In genomic region chr21:42703936-42704335, GRCh38 we compare ENCODE assay signal across 28 cellular contexts. TPM values are rescaled to one million over a fixed set of nuclear protein-coding genes. Genes with fewer than 3 reads are reported as not detected.
A peak's percentile ranks its signal among the peaks of the same experiment; 100 is the strongest.
DNase-seq lines count a peak whose midpoint lies in the region; ATAC-seq and TF ChIP-seq lines count a peak whose summit lies in the region.
"Had no signal": no experiment of that assay in that cellular context is flagged by ENCODE, and none has a peak within 500 bp of the region (broad histone marks: within the 10 kb centered on the region; RNA-seq: fewer than 3 reads in every experiment).

No MANE protein-coding gene starts in this region.

- H4K8ac ChIP-seq in neuronal stem cell (ENCODE audit: low read depth, low read length), result no peak overlapping the region

- 93 to 97% methylated on average over 11 to 18 of the region's 18 CpGs for WGBS in endodermal cell (ENCODE audit: insufficient coverage in 1 of 2, insufficient read length in 1 of 2), 2 experiments
- no CpG with 5 or more reads among the region's 18 CpGs for WGBS in neuronal stem cell (ENCODE audit: extremely low coverage in 2 of 2, insufficient read length in 2 of 2, insufficient replicate concordance in 1 of 2), 2 donors
- 95% methylated on average over 7 of the region's 18 CpGs for WGBS in mammary epithelial cell (ENCODE audit: low coverage, missing lambda C conversion rate)

- H3K23ac ChIP-seq in neuronal stem cell (ENCODE audit: low read depth, low read length, poor library complexity), result peak overlapping the region; percentile 73

- ATAC-seq in HG02885 (IDR thresholded peaks at IDR 0.05; ENCODE audit: poor library complexity, unreplicated experiment), result no peak
- no peak for ATAC-seq in activated T-cell treated with anti-CD3 and anti-CD28 coated beads, Interleukin-2, amount 50 U/mL, for 4 hours
- ATAC-seq: GM12878, SK-N-SH treated with all-trans-retinoic acid at 6 μM for 48 hours had no signal

- H2BK5ac ChIP-seq in neuronal stem cell (ENCODE audit: low read length), result no peak overlapping the region

- no peaks in the 10 kb centered on the region for H3K36me3 ChIP-seq in BLaER1
- peaks cover 44% of the 10 kb centered on the region for H3K36me3 ChIP-seq in HUES6 (ENCODE audit: control insufficient read depth, insufficient read depth, low read length)
- H3K36me3 ChIP-seq in endodermal cell (ENCODE audit: control insufficient read depth, insufficient read depth, low read length), result peaks cover 36% of the 10 kb centered on the region
- peaks cover 4 to 15% of the 10 kb centered on the region in 2 donors for H3K36me3 ChIP-seq in neuronal stem cell (replicated peaks in 1 of 2; ENCODE audit: control insufficient read depth in 2 of 2, insufficient read depth in 2 of 2, low read length in 2 of 2)
- no peaks in the 10 kb centered on the region for H3K36me3 ChIP-seq in mammary epithelial cell (ENCODE audit: insufficient read depth, low read length)
- H3K36me3 ChIP-seq: MG63 had no signal

- H3K4me3 Mint-ChIP-seq in endodermal cell, result no peak overlapping the region
- H3K4me3 Mint-ChIP-seq in activated T-cell treated with anti-CD3 and anti-CD28 coated beads, Interleukin-2, amount 50 U/mL, for 4 hours, result no peak overlapping the region
- H3K4me3 Mint-ChIP-seq: B cell; CD4-positive, alpha-beta T cell; HFFc6; IgD-negative memory B cell had no signal

- H3K4me2 ChIP-seq in BLaER1 (peak overlapping the region; percentile 80), neuronal stem cell (ENCODE audit: insufficient read depth, low read length, poor library complexity, severe bottlenecking) (no peak overlapping the region), mammary epithelial cell (ENCODE audit: insufficient read depth, low read depth, low read length) (no peak overlapping the region)

- H3K79me1 ChIP-seq in neuronal stem cell (ENCODE audit: low read depth, low read length), result no peaks in the 10 kb centered on the region

- TF ChIP-seq CTCF in endodermal cell (conservative IDR thresholded peaks at IDR 0.05) (no peak), mammary epithelial cell (conservative IDR thresholded peaks at IDR 0.05 in 1 of 2, IDR thresholded peaks at IDR 0.05 in 1 of 2; ENCODE audit: extremely low read depth in 1 of 2, insufficient read depth in 1 of 2, low read depth in 1 of 2, low read length in 2 of 2) (no peak)

- intact Hi-C loops in mammary epithelial cell (cut with micrococcal nuclease), result no loop called here

- H3K4ac ChIP-seq in neuronal stem cell (ENCODE audit: low read length), result no peak overlapping the region

- BruUV-seq in mammary epithelial cell (replicated peaks; lab: Mats Ljungman, UMichigan), result no TSS peak

- H3K14ac ChIP-seq in neuronal stem cell (ENCODE audit: low read length), result no peak overlapping the region

- H3K79me2 ChIP-seq in mammary epithelial cell (ENCODE audit: insufficient read depth, low read length), result no peaks in the 10 kb centered on the region

- H3K36me3 Mint-ChIP-seq in endodermal cell (ENCODE audit: low read depth), result peaks cover 65% of the 10 kb centered on the region
- peaks cover 5% of the 10 kb centered on the region for H3K36me3 Mint-ChIP-seq in activated T-cell treated with anti-CD3 and anti-CD28 coated beads, Interleukin-2, amount 50 U/mL, for 4 hours (ENCODE audit: insufficient read depth)

- H3K27ac ChIP-seq in BLaER1, result no peak overlapping the region
- H3K27ac ChIP-seq in HUES6 (ENCODE audit: low read depth, low read length), result 0 out of 2 replicates have a peak overlapping the region, but pooled peaks have one; percentile 15
- no peak overlapping the region for H3K27ac ChIP-seq in endodermal cell (ENCODE audit: low read depth, low read length)
- H3K27ac ChIP-seq in neuronal stem cell (replicated peaks; ENCODE audit: low read length), result no peak overlapping the region
- H3K27ac ChIP-seq in mammary epithelial cell (ENCODE audit: insufficient read depth, low read depth, low read length), result no peak overlapping the region
- H3K27ac ChIP-seq: HL-60 had no signal

- H3K4me3 ChIP-seq in BLaER1 (no peak overlapping the region), HUES6 (ENCODE audit: low read depth, low read length) (no peak overlapping the region), endodermal cell (ENCODE audit: low read length) (no peak overlapping the region), neuronal stem cell (ENCODE audit: low read length in 2 of 2) (no peak overlapping the region), mammary epithelial cell (replicated peaks in 1 of 3; ENCODE audit: insufficient read depth in 1 of 3, low read depth in 2 of 3, low read length in 3 of 3) (no peak overlapping the region)
- H3K4me3 ChIP-seq: GM12878, MG63 had no signal

- H3K27ac Mint-ChIP-seq in endodermal cell, result no peak overlapping the region
- H3K27ac Mint-ChIP-seq: B cell; CD4-positive, alpha-beta T cell; HFFc6; IgD-negative memory B cell had no signal

- H2AFZ ChIP-seq in neuronal stem cell (ENCODE audit: low read length), result no peak overlapping the region
- H2AFZ ChIP-seq in mammary epithelial cell (ENCODE audit: low read depth, low read length), result no peak overlapping the region

- H3K9ac ChIP-seq in BLaER1 (no peak overlapping the region), HUES6 (ENCODE audit: low read length) (no peak overlapping the region), endodermal cell (ENCODE audit: extremely low read depth, low read length, poor library complexity, severe bottlenecking) (no peak overlapping the region), neuronal stem cell (ENCODE audit: low read depth, low read length, poor library complexity) (no peak overlapping the region), mammary epithelial cell (ENCODE audit: insufficient read depth, low read length) (no peak overlapping the region)

- H4K91ac ChIP-seq in neuronal stem cell (ENCODE audit: low read depth, low read length, poor library complexity), result no peak overlapping the region

- H2BK15ac ChIP-seq in neuronal stem cell (ENCODE audit: low read length), result no peak overlapping the region

- no peaks in the 10 kb centered on the region for H4K20me1 ChIP-seq in BLaER1
- no peaks in the 10 kb centered on the region for H4K20me1 ChIP-seq in mammary epithelial cell (ENCODE audit: insufficient read depth, low read length)

- H3K4me1 ChIP-seq in BLaER1 (peaks cover 26% of the 10 kb centered on the region), HUES6 (ENCODE audit: control insufficient read depth, insufficient read depth, low read length) (peaks cover 13% of the 10 kb centered on the region), endodermal cell (ENCODE audit: control insufficient read depth, insufficient read depth, low read length) (no peaks in the 10 kb centered on the region), neuronal stem cell (ENCODE audit: control insufficient read depth in 2 of 2, insufficient read depth in 1 of 2, low read depth in 1 of 2, low read length in 2 of 2) (peaks cover 5 to 29% of the 10 kb centered on the region in 2 donors), mammary epithelial cell (ENCODE audit: insufficient read depth, low read length) (no peaks in the 10 kb centered on the region)
- H3K4me1 ChIP-seq: Caco-2 had no signal

- in situ Hi-C loops in mammary epithelial cell (cut with MboI; ENCODE audit: low sequenced_read_pairs in 2 of 2), result no loop called here

- peaks cover 2% of the 10 kb centered on the region for H3K9me3 Mint-ChIP-seq in endodermal cell
- no peaks in the 10 kb centered on the region for H3K9me3 Mint-ChIP-seq in activated T-cell treated with anti-CD3 and anti-CD28 coated beads, Interleukin-2, amount 50 U/mL, for 4 hours
- H3K9me3 Mint-ChIP-seq: CD4-positive, alpha-beta T cell; IgD-negative memory B cell had no signal

- CTCF ChIA-PET in mammary epithelial cell (lab: Charles Lee; ENCODE audit: low non-redundant PET), result no interaction called here

- DNase-seq in endodermal cell, result peak; percentile 40
- DNase-seq in neuronal stem cell (ENCODE audit: low spot score), result no peak
- no peak for DNase-seq in mammary epithelial cell
- no peak for DNase-seq in activated T-cell treated with anti-CD3 and anti-CD28 coated beads, Interleukin-2, amount 50 U/mL, for 4 hours
- no peak for DNase-seq in NCI-H2107 (lab: John Stamatoyannopoulos, UW)
- DNase-seq: 8988T; Caco-2; CD4-positive, alpha-beta T cell; DMS153; GF-D8; HFFc6; Karpas-422; MG63; NCI-H1092; NCI-H2081; NCI-H446 treated with DMSO at 0.1 percent for 48 hours; NCI-H748 treated with DMSO at 0.1 percent for 48 hours; NK-92 treated with Interleukin-12 subunit alpha and Interleukin-12 subunit beta, amount 100 ng/mL, for 24 hours; RPMI8226; SIG-M5 had no signal

- H3K27me3 ChIP-seq in BLaER1, result no peaks in the 10 kb centered on the region
- no peaks in the 10 kb centered on the region for H3K27me3 ChIP-seq in HUES6 (ENCODE audit: control insufficient read depth, insufficient read depth, low read length)
- no peaks in the 10 kb centered on the region for H3K27me3 ChIP-seq in endodermal cell (ENCODE audit: control insufficient read depth, insufficient read depth, low read length, poor library complexity, severe bottlenecking)
- H3K27me3 ChIP-seq in neuronal stem cell (ENCODE audit: control insufficient read depth in 3 of 3, insufficient read depth in 3 of 3, low read depth in 1 of 3, low read length in 3 of 3), result no peaks in the 10 kb centered on the region
- H3K27me3 ChIP-seq in mammary epithelial cell (ENCODE audit: insufficient read depth, low read length), result no peaks in the 10 kb centered on the region
- H3K27me3 ChIP-seq: MG63 had no signal

- H3K9me3 ChIP-seq in BLaER1 (peaks cover 6% of the 10 kb centered on the region; the same call in 1 of the 2 replicates), HUES6 (ENCODE audit: control insufficient read depth, insufficient read depth, low read depth, low read length) (peaks cover 2% of the 10 kb centered on the region; the same call in 1 of the 2 replicates), endodermal cell (ENCODE audit: control insufficient read depth, low read length) (no peaks in the 10 kb centered on the region), neuronal stem cell (replicated peaks in 1 of 2; ENCODE audit: control insufficient read depth in 2 of 2, insufficient read depth in 1 of 2, low read depth in 1 of 2, low read length in 2 of 2) (peaks cover 0 to 20% of the 10 kb centered on the region in 2 donors), mammary epithelial cell (replicated peaks; ENCODE audit: insufficient read depth, low read length) (no peaks in the 10 kb centered on the region)
- H3K9me3 ChIP-seq: Caco-2 had no signal

- H3K4me1 Mint-ChIP-seq in endodermal cell, result no peaks in the 10 kb centered on the region
- no peaks in the 10 kb centered on the region for H3K4me1 Mint-ChIP-seq in activated T-cell treated with anti-CD3 and anti-CD28 coated beads, Interleukin-2, amount 50 U/mL, for 4 hours (ENCODE audit: low read depth)
- H3K4me1 Mint-ChIP-seq: B cell, IgD-negative memory B cell had no signal

- no peak overlapping the region for H2BK12ac ChIP-seq in neuronal stem cell (ENCODE audit: low read length)

- peak overlapping the region; percentile 65 for H3K18ac ChIP-seq in neuronal stem cell (ENCODE audit: low read length)

- H2BK120ac ChIP-seq in neuronal stem cell (ENCODE audit: low read depth, low read length), result no peak overlapping the region

- H3K27me3 Mint-ChIP-seq in endodermal cell (ENCODE audit: insufficient read depth), result no peaks in the 10 kb centered on the region
- H3K27me3 Mint-ChIP-seq in activated T-cell treated with anti-CD3 and anti-CD28 coated beads, Interleukin-2, amount 50 U/mL, for 4 hours (ENCODE audit: low read depth), result no peaks in the 10 kb centered on the region
- H3K27me3 Mint-ChIP-seq: CD4-positive, alpha-beta T cell had no signal

- no peak overlapping the region for H2AK5ac ChIP-seq in neuronal stem cell (ENCODE audit: low read depth, low read length)

- dilution Hi-C loops in mammary epithelial cell (cut with HindIII; ENCODE audit: low sequenced_read_pairs), result loop anchor here (5.0 kb wide), 2 partner anchors 38 to 107 kb away; no protein-coding TSS in a partner anchor

RNA-seq across cellular contexts. Expression of gene PDE9A, which starts 50.5 kb away (rescaled TPM):
- total RNA-seq in endodermal cell (10 to 100 TPM; 45.9 to 62.4 TPM), mammary epithelial cell (1 to 10 TPM in 1 of 2 donors, under 1 TPM in 1; 0.17 to 1.4 TPM)
- polyA plus RNA-seq in endodermal cell (2013, experiment 1 of 2), result 36.5 TPM
- 34.3 TPM for polyA plus RNA-seq in endodermal cell (2013, experiment 2 of 2)
- 44.9 TPM for polyA plus RNA-seq in neuronal stem cell (2013, experiment 1 of 2)
- polyA plus RNA-seq in neuronal stem cell (2013, experiment 2 of 2), result 45.6 TPM
- polyA plus RNA-seq in mammary epithelial cell, result 1.0 TPM
- not detected for polyA minus RNA-seq in mammary epithelial cell
- 1 to 10 TPM in 2 of 3 donors, under 1 TPM in 1; 0.90 to 4.7 (median 2.5) TPM for total RNA-seq in activated T-cell treated with anti-CD3 and anti-CD28 coated beads, Interleukin-2, amount 50 U/mL, for 4 hours
- total RNA-seq: HFFc6 had no signal
- polyA plus RNA-seq: IgD-negative memory B cell had no signal

Comparison
In these comparisons a context has a peak if more than half of its experiments do, and no peak if none do; other contexts are left out.
1. RNA of gene PDE9A, which starts 50.5 kb away (total RNA-seq): 45.9 to 62.4 TPM in endodermal cell; 0.90 to 4.7 TPM in activated T-cell treated with anti-CD3 and anti-CD28 coated beads, Interleukin-2, amount 50 U/mL, for 4 hours and 0.17 to 1.4 TPM in mammary epithelial cell; every median in the first group is over 4 times any median in the second.